Comparison of ENCODE assay signal across 10 cellular contexts in genomic region chr14:92586966-92587365, GRCh38.
A peak's percentile ranks its signal among the peaks of the same experiment; 100 is the strongest.
DNase-seq lines count a peak whose midpoint lies in the region; ATAC-seq, FAIRE-seq and TF ChIP-seq lines count a peak whose summit lies in the region.
"Had no signal": no experiment of that assay in that cellular context is flagged by ENCODE, and none has a peak within 500 bp of the region (broad histone marks: within the 10 kb centered on the region; RNA-seq: fewer than 3 reads in every experiment).

No MANE protein-coding gene starts in this region.

- DNase-seq in GM18507 (ENCODE audit: extremely low spot score, insufficient read length, low read depth) (no peak), bronchial epithelial cell (ENCODE audit: low read depth) (no peak), ovary (no peak), NAMALWA (ENCODE audit: low spot score) (no peak), HuH-7 (ENCODE audit: low spot score) (no peak), DMS79 (lab: John Stamatoyannopoulos, UW) (no peak)
- DNase-seq: DMS 273 treated with DMSO at 0.1 percent for 48 hours had no signal

- TF ChIP-seq CTCF in bronchial epithelial cell (IDR thresholded peaks at IDR 0.05; ENCODE audit: insufficient read depth, low read length, severe bottlenecking) (no peak), ovary (IDR thresholded peaks at IDR 0.05) (no peak)

- no peak for TF ChIP-seq EP300 in ovary (IDR thresholded peaks at IDR 0.05)

- H3K4me1 ChIP-seq in ACC112 (ENCODE audit: control insufficient read depth, insufficient read depth, low read length, unreplicated experiment): peaks cover 23% of the 10 kb centered on the region
- H3K4me1 ChIP-seq in ovary (ENCODE audit: insufficient read depth): peaks cover 21% of the 10 kb centered on the region

- intact Hi-C loops in ovary (cut with DNase I): no loop called here

- peak; percentile 9 for FAIRE-seq in GM18507 (lab: Jason Lieb, UNC)
- FAIRE-seq in bronchial epithelial cell (lab: Jason Lieb, UNC): peak; percentile 7

- no peaks in the 10 kb centered on the region for H3K79me2 ChIP-seq in ACC112 (ENCODE audit: control insufficient read depth, insufficient read depth, low read length, unreplicated experiment)

- WGBS in ovary, 3 donors: 64 to 73% (median 66%) methylated on average over 5 of the region's 5 CpGs

- H3K27me3 ChIP-seq in ACC112 (ENCODE audit: insufficient read depth, low read length) (no peaks in the 10 kb centered on the region), bronchial epithelial cell (ENCODE audit: control insufficient read depth, insufficient read depth, low read length) (no peaks in the 10 kb centered on the region), ovary (no peaks in the 10 kb centered on the region)
- H3K27me3 ChIP-seq: brain microvascular endothelial cell had no signal

- no peaks in the 10 kb centered on the region for H3K9me3 ChIP-seq in ovary

- TF ChIP-seq POLR2A in ovary (IDR thresholded peaks at IDR 0.05): no peak

- H3K27ac ChIP-seq in ACC112 (ENCODE audit: low read depth, low read length) (peak overlapping the region; percentile 73), ovary (peak overlapping the region; percentile 67 to 72)
- H3K27ac ChIP-seq: brain microvascular endothelial cell had no signal

- H3K4me3 ChIP-seq in ACC112 (ENCODE audit: low read depth, low read length) (no peak overlapping the region), bronchial epithelial cell (ENCODE audit: low read depth, low read length) (no peak overlapping the region), ovary (no peak overlapping the region)

- no peak for ATAC-seq in HG02642 (IDR thresholded peaks at IDR 0.05; ENCODE audit: poor library complexity, unreplicated experiment)

- H3K36me3 ChIP-seq in ACC112 (ENCODE audit: insufficient read depth, low read length): peaks cover 14% of the 10 kb centered on the region; the same call in 1 of the 2 replicates
- no peaks in the 10 kb centered on the region for H3K36me3 ChIP-seq in bronchial epithelial cell (ENCODE audit: control insufficient read depth, insufficient read depth, low read length)
- H3K36me3 ChIP-seq in ovary: no peaks in the 10 kb centered on the region

- H2AFZ ChIP-seq in ACC112 (ENCODE audit: low read length, unreplicated experiment): no peak overlapping the region
